In the genomic region with DNA sequence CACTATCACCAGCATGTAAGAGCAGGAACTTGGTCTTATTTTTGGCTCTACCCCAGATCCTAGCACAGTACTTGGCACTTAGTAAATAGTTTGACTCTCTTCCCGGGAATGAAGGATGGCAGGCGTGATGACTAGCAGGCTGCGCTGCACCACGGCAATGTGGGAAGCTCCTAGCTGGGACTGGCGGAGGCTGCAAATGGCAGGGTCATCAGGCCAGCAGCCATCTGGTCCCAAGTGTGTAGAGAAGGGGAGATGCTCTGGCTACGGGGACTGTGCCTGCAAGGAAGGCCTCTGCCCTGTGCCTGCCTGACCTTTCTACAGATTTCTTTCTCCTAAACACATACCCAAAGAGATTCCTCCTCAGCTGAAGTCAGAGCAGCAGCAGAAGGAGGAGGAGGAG, we compare ENCODE assay signal across 20 cellular contexts.
"Had no signal": no experiment of that assay in that cellular context is flagged by ENCODE, and none has a peak within 500 bp of the region (broad histone marks: within the 10 kb centered on the region; RNA-seq: fewer than 3 reads in every experiment).

No MANE protein-coding gene starts in this region.

- DNase-seq: islet precursor cell; left ventricle myocardium inferior; mesendoderm; naive B cell; natural killer cell; nephron progenitor cell; ovary; right lobe of liver; stimulated activated CD4-positive, alpha-beta T cell treated with anti-CD3 and anti-CD28 coated beads, Interleukin-1b, Interleukin-23, amount 100 ng/mL, for 48 hours; stimulated activated CD4-positive, alpha-beta T cell treated with anti-CD3 and anti-CD28 coated beads, Interleukin-2, amount 100 ng/mL, for 48 hours; stimulated activated CD4-positive, alpha-beta T cell treated with anti-CD3 and anti-CD28 coated beads, Interleukin-4, amount 100 ng/mL, for 4 hours; stimulated activated CD8-positive, alpha-beta memory T cell treated with anti-CD3 and anti-CD28 coated beads, Interleukin-4, amount 100 ng/mL, for 48 hours; stimulated activated naive CD4-positive, alpha-beta T cell treated with Interleukin-2 at 50 U/mL for 16 hours; stimulated activated naive CD8-positive, alpha-beta T cell treated with anti-CD3 and anti-CD28 coated beads, Interleukin-15, amount 100 ng/mL, for 72 hours; uterus had no signal

- H3K9ac ChIP-seq: neural progenitor cell had no signal

- H3K27me3 ChIP-seq: neural progenitor cell, ovary, right atrium auricular region, right lobe of liver, tibial nerve, uterus had no signal

- H3K9me3 ChIP-seq: left ventricle myocardium inferior, ovary, right atrium auricular region, right lobe of liver, tibial nerve, uterus had no signal

- H3K36me3 ChIP-seq: left ventricle myocardium inferior, neural progenitor cell, ovary, right atrium auricular region, right lobe of liver, tibial nerve, uterus had no signal

- H3K4me1 ChIP-seq: right atrium auricular region, tibial nerve, uterus had no signal

- H3K4me3 ChIP-seq: left ventricle myocardium inferior, lung, neural progenitor cell, ovary, right atrium auricular region, right lobe of liver, smooth muscle cell, tibial nerve, uterus had no signal

- H3K27ac ChIP-seq: left ventricle myocardium inferior, neural progenitor cell, ovary, right atrium auricular region, right lobe of liver, tibial nerve, uterus had no signal
